13 cellular contexts compared by ENCODE assay signal in the genomic region with DNA sequence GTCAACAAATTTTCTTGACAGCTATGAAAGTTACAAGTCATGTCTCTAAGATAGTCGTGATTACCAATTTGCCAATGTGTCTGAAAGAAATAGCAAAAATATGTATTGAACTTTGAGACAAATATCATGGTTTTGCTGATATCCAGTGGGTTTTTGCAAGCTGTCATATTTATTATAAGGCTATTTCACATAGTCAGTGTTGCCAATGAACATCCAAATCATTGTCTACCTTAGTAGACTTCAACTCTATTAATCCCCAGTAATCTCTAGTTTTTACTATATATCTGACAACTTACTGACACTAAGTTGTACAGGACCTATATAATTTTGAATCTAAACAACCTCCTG.
"Had no signal": no experiment of that assay in that cellular context is flagged by ENCODE, and none has a peak within 500 bp of the region (broad histone marks: within the 10 kb centered on the region; RNA-seq: fewer than 3 reads in every experiment).

No MANE protein-coding gene starts in this region.

- DNase-seq: activated CD4-positive, alpha-beta T cell treated with anti-CD3 and anti-CD28 coated beads, Interleukin-2, amount 10 ng/mL, durations not matched to agents 7 days and 5 days; activated CD8-positive, alpha-beta T cell treated with anti-CD3 and anti-CD28 coated beads, Interleukin-2, amount 10 ng/mL, durations not matched to agents 7 days and 5 days; activated naive CD4-positive, alpha-beta T cell treated with anti-CD3 and anti-CD28 coated beads for 36 hours; activated T-cell treated with anti-CD3 and anti-CD28 coated beads, Interleukin-2, amount 50 U/mL, for 24 hours; colonic mucosa; erythroblast; gastrocnemius medialis; head of caudate nucleus; T-cell; upper lobe of right lung had no signal

- H3K4me3 ChIP-seq: colonic mucosa, gastrocnemius medialis, prostate gland, right atrium auricular region, upper lobe of right lung had no signal

- H3K27me3 ChIP-seq: brain microvascular endothelial cell, colonic mucosa, gastrocnemius medialis, right atrium auricular region, upper lobe of right lung had no signal

- H3K36me3 ChIP-seq: brain microvascular endothelial cell, colonic mucosa, gastrocnemius medialis, prostate gland, right atrium auricular region, upper lobe of right lung had no signal

- H3K27ac ChIP-seq: brain microvascular endothelial cell, colonic mucosa, prostate gland had no signal

- H3K4me1 ChIP-seq: colonic mucosa, prostate gland had no signal

- H3K9me3 ChIP-seq: colonic mucosa, gastrocnemius medialis, prostate gland, right atrium auricular region, upper lobe of right lung had no signal
